ENCODE assay signal across 8 cellular contexts in the genomic region with DNA sequence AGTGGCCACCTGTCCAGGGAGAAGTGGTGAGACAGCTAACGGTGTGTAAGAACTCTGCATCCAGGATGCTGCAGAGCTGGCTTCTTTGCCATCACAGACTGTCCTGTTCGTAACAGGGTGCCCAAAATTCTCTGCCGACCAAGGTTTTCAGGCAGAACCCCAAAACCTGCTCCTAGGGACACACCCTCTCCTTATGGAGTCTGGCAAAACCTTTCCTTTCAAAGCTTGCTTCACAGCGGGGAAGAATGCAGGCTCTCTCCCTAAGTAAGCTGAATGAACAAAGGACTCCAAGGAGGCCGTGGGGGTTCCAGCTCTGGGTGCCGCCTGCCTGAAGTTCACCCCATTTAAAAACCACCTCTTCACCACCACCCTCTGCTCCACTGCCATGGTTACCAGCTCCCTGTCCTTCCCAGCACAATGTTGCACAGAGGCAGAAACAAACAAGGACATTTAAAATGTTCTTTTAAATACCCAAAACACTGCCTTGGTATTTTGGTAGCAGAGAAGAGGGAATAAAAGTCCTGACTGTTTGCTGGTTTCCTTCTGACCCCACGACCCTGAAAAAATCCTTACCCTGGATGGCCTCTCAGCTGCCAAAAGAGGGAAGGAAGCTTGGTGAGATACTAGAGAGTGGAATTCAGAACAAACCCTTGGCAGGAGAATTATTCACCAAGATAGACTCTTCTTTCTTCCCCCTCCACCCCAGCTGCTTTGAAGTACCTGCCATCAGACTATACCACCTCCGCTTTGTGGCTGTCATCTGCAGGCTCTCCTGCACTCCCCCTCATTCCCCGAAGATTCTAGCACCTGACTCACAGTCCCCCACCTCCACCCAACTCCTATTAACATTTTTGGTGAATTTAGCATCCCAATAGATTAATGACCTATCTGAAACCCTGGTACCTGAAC. TPM values are rescaled to one million over a fixed set of nuclear protein-coding genes. Genes with fewer than 3 reads are reported as not detected.
DNase-seq lines count a peak whose midpoint lies in the region; ATAC-seq and TF ChIP-seq lines count a peak whose summit lies in the region.

No MANE protein-coding gene starts in this region.

- peaks cover 38% of the 10 kb centered on the region for H3K4me1 Mint-ChIP-seq in activated CD8-positive, alpha-beta memory T cell treated with anti-CD3 and anti-CD28 coated beads, Interleukin-2, amount 10 ng/mL, durations not matched to agents 7 days and 5 days
- peaks cover 28 to 42% of the 10 kb centered on the region in 2 donors for H3K4me1 Mint-ChIP-seq in natural killer cell

- no peak for ATAC-seq in activated CD8-positive, alpha-beta memory T cell treated with anti-CD3 and anti-CD28 coated beads, Interleukin-2, amount 10 ng/mL, durations not matched to agents 7 days and 5 days
- no peak for ATAC-seq in natural killer cell
- no peak for ATAC-seq in GM21360 (IDR thresholded peaks at IDR 0.05; ENCODE audit: unreplicated experiment)

- no peaks in the 10 kb centered on the region for H3K9me3 Mint-ChIP-seq in activated CD8-positive, alpha-beta memory T cell treated with anti-CD3 and anti-CD28 coated beads, Interleukin-2, amount 10 ng/mL, durations not matched to agents 7 days and 5 days (ENCODE audit: low read depth)
- H3K9me3 Mint-ChIP-seq in natural killer cell = no peaks in the 10 kb centered on the region

- no peaks in the 10 kb centered on the region for H3K36me3 ChIP-seq in WERI-Rb-1
- H3K36me3 ChIP-seq in tibial artery = no peaks in the 10 kb centered on the region

- H3K9me3 ChIP-seq in WERI-Rb-1 (ENCODE audit: severe bottlenecking) (peaks cover 2% of the 10 kb centered on the region), tibial artery (no peaks in the 10 kb centered on the region)

- DNase-seq in activated CD8-positive, alpha-beta memory T cell treated with anti-CD3 and anti-CD28 coated beads, Interleukin-2, amount 10 ng/mL, durations not matched to agents 7 days and 5 days = no peak
- no peak for DNase-seq in activated CD8-positive, alpha-beta memory T cell treated with anti-CD3 and anti-CD28 coated beads for 24 hours
- peak; percentile 9 for DNase-seq in WERI-Rb-1
- DNase-seq in effector CD8-positive, alpha-beta T cell (lab: John Stamatoyannopoulos, UW) = peak; percentile 20
- no peak for DNase-seq in natural killer cell
- DNase-seq in tibial artery = peak; percentile 43 to 75
- DNase-seq in ureter (ENCODE audit: low spot score) = no peak

- CTCF ChIA-PET in activated CD8-positive, alpha-beta memory T cell treated with anti-CD3 and anti-CD28 coated beads, Interleukin-2, amount 10 ng/mL, durations not matched to agents 7 days and 5 days (lab: Charles Lee) = interaction anchor here (1.0 to 2.4 kb wide), 3 partner anchors 9 to 181 kb away, joined by 3 to 17 read pairs (median 6); no protein-coding TSS in a partner anchor

- peaks cover 4% of the 10 kb centered on the region for H3K27me3 Mint-ChIP-seq in activated CD8-positive, alpha-beta memory T cell treated with anti-CD3 and anti-CD28 coated beads, Interleukin-2, amount 10 ng/mL, durations not matched to agents 7 days and 5 days
- no peaks in the 10 kb centered on the region for H3K27me3 Mint-ChIP-seq in natural killer cell (ENCODE audit: low read depth in 2 of 2)

- peak overlapping the region; percentile 83 for H3K4me3 Mint-ChIP-seq in activated CD8-positive, alpha-beta memory T cell treated with anti-CD3 and anti-CD28 coated beads, Interleukin-2, amount 10 ng/mL, durations not matched to agents 7 days and 5 days
- peak overlapping the region; percentile 97 for H3K4me3 Mint-ChIP-seq in natural killer cell

- peak overlapping the region; percentile 98 for H3K27ac Mint-ChIP-seq in activated CD8-positive, alpha-beta memory T cell treated with anti-CD3 and anti-CD28 coated beads, Interleukin-2, amount 10 ng/mL, durations not matched to agents 7 days and 5 days
- peak overlapping the region; percentile 96 to 97 for H3K27ac Mint-ChIP-seq in natural killer cell

- no peaks in the 10 kb centered on the region for H3K36me3 Mint-ChIP-seq in activated CD8-positive, alpha-beta memory T cell treated with anti-CD3 and anti-CD28 coated beads, Interleukin-2, amount 10 ng/mL, durations not matched to agents 7 days and 5 days
- no peaks in the 10 kb centered on the region for H3K36me3 Mint-ChIP-seq in natural killer cell

- H3K27me3 ChIP-seq in WERI-Rb-1 (ENCODE audit: insufficient read depth, low read depth, severe bottlenecking) = no peaks in the 10 kb centered on the region
- peaks cover 0 to 2% of the 10 kb centered on the region in 2 donors for H3K27me3 ChIP-seq in tibial artery

- H3K4me1 ChIP-seq in tibial artery = peaks cover 0 to 47% (median 31%) of the 10 kb centered on the region in 4 donors

- intact Hi-C loops in natural killer cell (cut with micrococcal nuclease) = no loop called here
- intact Hi-C loops in tibial artery (cut with DNase I; ENCODE audit: low total_unique reads) = loop anchor here (2.0 kb wide), 1 partner anchor 59 kb away; no protein-coding TSS in a partner anchor

- TF ChIP-seq CTCF in WERI-Rb-1 (IDR thresholded peaks at IDR 0.05; ENCODE audit: low read depth, low read length) (no peak), natural killer cell (IDR thresholded peaks at IDR 0.05) (no peak), tibial artery (IDR thresholded peaks at IDR 0.05) (no peak)

- H3K4me3 ChIP-seq in WERI-Rb-1 (ENCODE audit: low read depth, low read length) (peak overlapping the region; percentile 90), tibial artery (peak overlapping the region; percentile 54 to 61)

- H3K27ac ChIP-seq in WERI-Rb-1 = peak overlapping the region; percentile 91
- H3K27ac ChIP-seq in tibial artery = peak overlapping the region; percentile 100

RNA-seq across cellular contexts. Expression of gene KLF9, which starts 7.1 kb away (rescaled TPM):
- 10 to 100 TPM; 12.0 to 12.2 TPM for total RNA-seq in activated CD8-positive, alpha-beta memory T cell treated with anti-CD3 and anti-CD28 coated beads, Interleukin-2, amount 10 ng/mL, durations not matched to agents 7 days and 5 days
- total RNA-seq in natural killer cell = 10 to 100 TPM; 47.7 to 79.3 (median 51.2) TPM
- 64.5 TPM for total RNA-seq in ureter

Comparison
In these comparisons a context has a peak if more than half of its experiments do, and no peak if none do; other contexts are left out.
1. DNase-seq: peak in WERI-Rb-1 (single experiment), effector CD8-positive, alpha-beta T cell (single experiment) and tibial artery (2 of 2); none in activated CD8-positive, alpha-beta memory T cell treated with anti-CD3 and anti-CD28 coated beads, Interleukin-2, amount 10 ng/mL, durations not matched to agents 7 days and 5 days (single experiment), activated CD8-positive, alpha-beta memory T cell treated with anti-CD3 and anti-CD28 coated beads for 24 hours (single experiment), natural killer cell (single experiment) and ureter (single experiment).